9 cellular contexts compared by ENCODE assay signal in the genomic region with DNA sequence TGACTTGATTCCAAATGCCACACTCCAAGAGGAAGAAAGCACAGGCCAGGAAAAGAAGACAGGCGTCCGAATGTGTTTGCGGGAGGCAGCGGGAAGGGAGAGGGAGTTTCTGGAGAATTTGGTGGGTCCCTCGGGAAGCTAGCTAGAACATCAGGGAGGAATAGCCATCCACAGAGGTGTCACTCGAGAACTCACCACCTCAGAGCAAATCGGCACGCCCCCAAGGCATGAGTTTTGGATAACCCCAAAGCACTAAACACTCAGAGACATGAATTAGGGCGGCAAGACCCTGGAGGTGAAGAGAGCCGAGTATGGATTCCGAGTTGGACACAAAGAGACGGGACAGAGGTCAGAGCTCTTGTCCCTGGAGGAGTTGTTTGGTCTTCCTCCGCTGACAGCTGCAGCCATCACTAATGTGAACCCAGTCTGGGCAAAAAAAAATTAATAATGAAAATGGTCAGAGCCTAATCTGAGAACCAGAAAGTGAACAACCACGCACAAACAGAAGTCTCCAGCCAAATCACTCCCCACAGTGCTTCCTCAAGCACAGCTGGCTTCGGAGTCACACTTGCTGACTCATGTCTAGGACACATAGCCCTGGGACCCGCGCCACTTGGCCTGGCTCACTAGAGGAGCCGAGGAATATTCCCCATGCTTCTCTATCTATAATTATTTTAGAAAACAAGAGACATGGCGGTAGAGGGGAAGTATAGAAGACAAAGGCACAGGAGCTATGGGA.
DNase-seq lines count a peak whose midpoint lies in the region; ATAC-seq and TF ChIP-seq lines count a peak whose summit lies in the region.
"Had no signal": no experiment of that assay in that cellular context is flagged by ENCODE, and none has a peak within 500 bp of the region (broad histone marks: within the 10 kb centered on the region; RNA-seq: fewer than 3 reads in every experiment).

No MANE protein-coding gene starts in this region.

- H3K36me3 ChIP-seq in SJCRH30: no peaks in the 10 kb centered on the region

- peak; percentile 71 to 75 for DNase-seq in SJCRH30
- peak; percentile 97 for DNase-seq in Right ventricle myocardium inferior (ENCODE audit: missing footprints)
- peak; percentile 98 for DNase-seq in posterior vena cava (ENCODE audit: low spot score)
- no peak for DNase-seq in activated T-cell treated with anti-CD3 and anti-CD28 coated beads, Interleukin-2, amount 50 U/mL, for 24 hours
- DNase-seq in mesenteric fat pad (ENCODE audit: low spot score): no peak
- no peak for DNase-seq in effector CD4-positive, alpha-beta T cell
- DNase-seq: T-cell had no signal

- peak overlapping the region; percentile 77 for H3K27ac ChIP-seq in C4-2B
- H3K27ac ChIP-seq in SJCRH30: peak overlapping the region; percentile 90

- peaks cover 40% of the 10 kb centered on the region for H3K4me1 ChIP-seq in SJCRH30

- H3K27me3 ChIP-seq in SJCRH30: no peaks in the 10 kb centered on the region

- no peaks in the 10 kb centered on the region for H3K4me1 Mint-ChIP-seq in activated T-cell treated with anti-CD3 and anti-CD28 coated beads, Interleukin-2, amount 50 U/mL, for 24 hours (ENCODE audit: low read depth)
- H3K4me1 Mint-ChIP-seq: T-cell had no signal

- ATAC-seq in Right ventricle myocardium inferior (peak; percentile 96), GM19467 (IDR thresholded peaks at IDR 0.05; ENCODE audit: unreplicated experiment) (no peak)
- ATAC-seq: T-cell had no signal

- no peaks in the 10 kb centered on the region for H3K9me3 Mint-ChIP-seq in activated T-cell treated with anti-CD3 and anti-CD28 coated beads, Interleukin-2, amount 50 U/mL, for 24 hours
- H3K9me3 Mint-ChIP-seq: T-cell had no signal

- TF ChIP-seq CTCF in C4-2B (conservative IDR thresholded peaks at IDR 0.05): no peak

- H3K4me3 ChIP-seq in SJCRH30: peak overlapping the region; percentile 17

- H3K27me3 Mint-ChIP-seq in activated T-cell treated with anti-CD3 and anti-CD28 coated beads, Interleukin-2, amount 50 U/mL, for 24 hours: no peaks in the 10 kb centered on the region

- H3K4me3 Mint-ChIP-seq in activated T-cell treated with anti-CD3 and anti-CD28 coated beads, Interleukin-2, amount 50 U/mL, for 24 hours: no peak overlapping the region
- H3K4me3 Mint-ChIP-seq: T-cell had no signal

- no peaks in the 10 kb centered on the region for H3K9me3 ChIP-seq in SJCRH30 (replicated peaks)

- H3K27ac Mint-ChIP-seq in activated T-cell treated with anti-CD3 and anti-CD28 coated beads, Interleukin-2, amount 50 U/mL, for 24 hours: no peak overlapping the region
- H3K27ac Mint-ChIP-seq: T-cell had no signal

- H3K36me3 Mint-ChIP-seq in activated T-cell treated with anti-CD3 and anti-CD28 coated beads, Interleukin-2, amount 50 U/mL, for 24 hours (ENCODE audit: low read depth): no peaks in the 10 kb centered on the region
- H3K36me3 Mint-ChIP-seq: T-cell had no signal

- intact Hi-C loops in Right ventricle myocardium inferior (cut with DNase I) (loop anchor here (5.0 to 10.0 kb wide), 3 partner anchors 84 to 236 kb away; partner anchors contain the start of gene ZFHX3), posterior vena cava (cut with DNase I) (no loop called here)

Comparison
In these comparisons a context has a peak if more than half of its experiments do, and no peak if none do; other contexts are left out.
1. DNase-seq: peak in SJCRH30 (2 of 2), Right ventricle myocardium inferior (single experiment) and posterior vena cava (single experiment); none in activated T-cell treated with anti-CD3 and anti-CD28 coated beads, Interleukin-2, amount 50 U/mL, for 24 hours (single experiment), mesenteric fat pad (single experiment) and effector CD4-positive, alpha-beta T cell (single experiment).